22 cellular contexts compared by ENCODE assay signal in the genomic region with DNA sequence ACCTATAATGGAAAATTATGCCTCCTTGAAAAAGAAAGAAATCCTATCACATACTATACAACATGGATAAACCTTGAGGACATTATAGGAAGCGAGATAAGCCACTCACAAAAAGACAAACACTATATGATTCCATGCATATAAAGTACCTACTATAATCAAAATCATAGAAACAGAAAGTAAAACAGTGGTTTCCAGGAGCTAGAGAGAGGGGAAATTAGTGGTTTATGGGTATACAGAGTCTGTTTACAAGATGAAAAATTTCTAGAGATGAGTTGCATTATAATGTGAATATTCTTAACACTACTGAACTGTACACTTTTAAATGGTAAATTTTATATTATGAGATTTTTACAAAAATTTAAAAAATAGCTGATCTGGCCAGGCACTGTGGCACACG. TPM values are rescaled to one million over a fixed set of nuclear protein-coding genes. Genes with fewer than 3 reads are reported as not detected.
DNase-seq lines count a peak whose midpoint lies in the region; ATAC-seq and TF ChIP-seq lines count a peak whose summit lies in the region.
"Had no signal": no experiment of that assay in that cellular context is flagged by ENCODE, and none has a peak within 500 bp of the region (broad histone marks: within the 10 kb centered on the region; RNA-seq: fewer than 3 reads in every experiment).

No MANE protein-coding gene starts in this region.

- H3K36me3 ChIP-seq in DND-41 (ENCODE audit: insufficient read depth, low read length) (no peaks in the 10 kb centered on the region), MM.1S (replicated peaks; ENCODE audit: insufficient read depth, low read length) (no peaks in the 10 kb centered on the region)
- H3K36me3 ChIP-seq: BE2C, BLaER1 had no signal

- no peaks in the 10 kb centered on the region for H3K9me2 ChIP-seq in MM.1S (replicated peaks; ENCODE audit: insufficient read depth, low read length)

- H3K4me2 ChIP-seq in DND-41 (ENCODE audit: insufficient read depth, low read length) (no peak overlapping the region), MM.1S (ENCODE audit: low read depth, low read length) (no peak overlapping the region)
- H3K4me2 ChIP-seq: BLaER1 had no signal

- no peaks in the 10 kb centered on the region for H3K9me3 ChIP-seq in DND-41 (ENCODE audit: insufficient read depth, low read length, severe bottlenecking)
- no peaks in the 10 kb centered on the region for H3K9me3 ChIP-seq in MM.1S (replicated peaks; ENCODE audit: insufficient read depth, low read length)
- H3K9me3 ChIP-seq: BE2C had no signal

- H2AFZ ChIP-seq in DND-41 (ENCODE audit: low read depth, low read length) (no peak overlapping the region), MM.1S (ENCODE audit: low read length) (no peak overlapping the region)

- H4K20me1 ChIP-seq in DND-41 (ENCODE audit: insufficient read depth, low read length) (no peaks in the 10 kb centered on the region), MM.1S (ENCODE audit: insufficient read depth, low read length) (no peaks in the 10 kb centered on the region)
- H4K20me1 ChIP-seq: BLaER1 had no signal

- peaks cover 13 to 18% of the 10 kb centered on the region in 2 donors for H3K4me1 Mint-ChIP-seq in immature natural killer cell
- H3K4me1 Mint-ChIP-seq in naive B cell = peaks cover 6 to 12% (median 7%) of the 10 kb centered on the region in 3 donors
- no peaks in the 10 kb centered on the region for H3K4me1 Mint-ChIP-seq in activated CD8-positive, alpha-beta memory T cell treated with anti-CD3 and anti-CD28 coated beads, Interleukin-2, amount 10 ng/mL, durations not matched to agents 7 days and 5 days
- H3K4me1 Mint-ChIP-seq: CD14-positive monocyte; CD4-positive, alpha-beta memory T cell; CD4-positive, CD25-positive, alpha-beta regulatory T cell had no signal

- DNase-seq in DND-41 = no peak
- peak; percentile 36 for DNase-seq in MM.1S
- peak in 1 of 3 donors; percentile 3 for DNase-seq in immature natural killer cell
- DNase-seq in naive B cell = no peak
- no peak for DNase-seq in activated CD8-positive, alpha-beta memory T cell treated with anti-CD3 and anti-CD28 coated beads, Interleukin-2, amount 10 ng/mL, durations not matched to agents 7 days and 5 days
- DNase-seq in NCI-H2171 (lab: John Stamatoyannopoulos, UW) = no peak
- no peak for DNase-seq in nucleus accumbens (lab: John Stamatoyannopoulos, UW)
- DNase-seq: 8988T; ACHN; BE2C; C1 segment of cervical spinal cord; CD4-positive, alpha-beta memory T cell; CD4-positive, CD25-positive, alpha-beta regulatory T cell; CD8-positive, alpha-beta memory T cell; COR-L47; DMS 273 treated with DMSO at 0.1 percent for 48 hours; DMS153; DMS53; DMS79; GF-D8 had no signal

- H3K9ac ChIP-seq in DND-41 (ENCODE audit: low read depth, low read length) (no peak overlapping the region), MM.1S (ENCODE audit: low read length) (no peak overlapping the region)
- H3K9ac ChIP-seq: BLaER1 had no signal

- CTCF ChIA-PET in activated CD8-positive, alpha-beta memory T cell treated with anti-CD3 and anti-CD28 coated beads, Interleukin-2, amount 10 ng/mL, durations not matched to agents 7 days and 5 days (lab: Charles Lee) = no interaction called here

- ATAC-seq in DND-41 (ENCODE audit: insufficient read depth, low read depth) (0 out of 3 replicates have a peak, but pooled peaks have one; percentile 47), naive B cell (ENCODE audit: low read depth in 2 of 2) (peak; percentile 25 to 38)
- ATAC-seq in activated CD8-positive, alpha-beta memory T cell treated with anti-CD3 and anti-CD28 coated beads, Interleukin-2, amount 10 ng/mL, durations not matched to agents 7 days and 5 days = no peak

- peaks cover 0 to 5% (median 4%) of the 10 kb centered on the region in 3 donors for H3K36me3 Mint-ChIP-seq in immature natural killer cell
- H3K36me3 Mint-ChIP-seq in naive B cell = no peaks in the 10 kb centered on the region
- no peaks in the 10 kb centered on the region for H3K36me3 Mint-ChIP-seq in activated CD8-positive, alpha-beta memory T cell treated with anti-CD3 and anti-CD28 coated beads, Interleukin-2, amount 10 ng/mL, durations not matched to agents 7 days and 5 days
- H3K36me3 Mint-ChIP-seq: CD14-positive monocyte; CD4-positive, alpha-beta memory T cell; CD4-positive, CD25-positive, alpha-beta regulatory T cell had no signal

- H3K4me3 Mint-ChIP-seq in immature natural killer cell (peak overlapping the region in 4 of 5 donors; percentile 12 to 73 (median 54)), naive B cell (no peak overlapping the region)
- no peak overlapping the region for H3K4me3 Mint-ChIP-seq in activated CD8-positive, alpha-beta memory T cell treated with anti-CD3 and anti-CD28 coated beads, Interleukin-2, amount 10 ng/mL, durations not matched to agents 7 days and 5 days
- H3K4me3 Mint-ChIP-seq: CD14-positive monocyte; CD4-positive, alpha-beta memory T cell; CD4-positive, CD25-positive, alpha-beta regulatory T cell; CD8-positive, alpha-beta memory T cell had no signal

- no peaks in the 10 kb centered on the region for H3F3A ChIP-seq in MM.1S (ENCODE audit: insufficient read depth, low read length)

- no peaks in the 10 kb centered on the region for H3K27me3 ChIP-seq in DND-41 (ENCODE audit: insufficient read depth, low read length, poor library complexity)
- no peaks in the 10 kb centered on the region for H3K27me3 ChIP-seq in MM.1S (replicated peaks; ENCODE audit: insufficient read depth, low read length)
- H3K27me3 ChIP-seq: BE2C, BLaER1 had no signal

- H3K79me2 ChIP-seq in DND-41 (ENCODE audit: insufficient read depth, low read length) (no peaks in the 10 kb centered on the region), MM.1S (ENCODE audit: low read length) (no peaks in the 10 kb centered on the region)

- H3K27me3 Mint-ChIP-seq in immature natural killer cell (ENCODE audit: low read depth in 3 of 3) (peaks cover 2 to 5% (median 4%) of the 10 kb centered on the region in 3 donors), naive B cell (peaks cover 29 to 70% (median 51%) of the 10 kb centered on the region in 3 donors)
- no peaks in the 10 kb centered on the region for H3K27me3 Mint-ChIP-seq in activated CD8-positive, alpha-beta memory T cell treated with anti-CD3 and anti-CD28 coated beads, Interleukin-2, amount 10 ng/mL, durations not matched to agents 7 days and 5 days
- H3K27me3 Mint-ChIP-seq: CD4-positive, alpha-beta memory T cell; CD4-positive, CD25-positive, alpha-beta regulatory T cell; CD8-positive, alpha-beta memory T cell had no signal

- H3K27ac ChIP-seq in DND-41 (ENCODE audit: low read length) (no peak overlapping the region), MM.1S (ENCODE audit: low read length) (no peak overlapping the region)
- H3K27ac ChIP-seq: BLaER1 had no signal

- H3K27ac Mint-ChIP-seq in immature natural killer cell (peak overlapping the region in 1 of 6 donors; percentile 78), naive B cell (no peak overlapping the region)
- H3K27ac Mint-ChIP-seq in activated CD8-positive, alpha-beta memory T cell treated with anti-CD3 and anti-CD28 coated beads, Interleukin-2, amount 10 ng/mL, durations not matched to agents 7 days and 5 days = no peak overlapping the region
- H3K27ac Mint-ChIP-seq: CD14-positive monocyte; CD4-positive, alpha-beta memory T cell; CD4-positive, CD25-positive, alpha-beta regulatory T cell had no signal

- no peak overlapping the region for H3K4me3 ChIP-seq in DND-41 (ENCODE audit: low read depth in 1 of 2, low read length in 2 of 2)
- H3K4me3 ChIP-seq in MM.1S (ENCODE audit: low read length) = no peak overlapping the region
- H3K4me3 ChIP-seq: BLaER1 had no signal

- peaks cover 0 to 8% (median 5%) of the 10 kb centered on the region in 6 donors for H3K9me3 Mint-ChIP-seq in immature natural killer cell
- H3K9me3 Mint-ChIP-seq in naive B cell = peaks cover 4 to 21% (median 7%) of the 10 kb centered on the region in 7 donors
- peaks cover 5% of the 10 kb centered on the region for H3K9me3 Mint-ChIP-seq in activated CD8-positive, alpha-beta memory T cell treated with anti-CD3 and anti-CD28 coated beads, Interleukin-2, amount 10 ng/mL, durations not matched to agents 7 days and 5 days (ENCODE audit: low read depth)

- TF ChIP-seq CTCF in DND-41 (IDR thresholded peaks at IDR 0.05; ENCODE audit: borderline replicate concordance, extremely low read depth, low read length, poor library complexity, severe bottlenecking) (no peak), MM.1S (IDR thresholded peaks at IDR 0.05; ENCODE audit: low read length) (no peak)

- H3K4me1 ChIP-seq in DND-41 (ENCODE audit: insufficient read depth, low read length) = no peaks in the 10 kb centered on the region
- no peaks in the 10 kb centered on the region for H3K4me1 ChIP-seq in MM.1S (ENCODE audit: low read length)

RNA-seq across cellular contexts. Expression of a gene that starts 40.5 kb away (rescaled TPM):
- polyA plus RNA-seq in immature natural killer cell = 1 to 10 TPM in 1 of 3 donors, under 1 TPM in 2; 0.27 to 1.2 (median 0.74) TPM
- polyA plus RNA-seq in naive B cell (ENCODE audit: low read depth in 6 of 6) = 1 to 10 TPM; 1.4 to 3.0 (median 1.9) TPM
- under 1 TPM in 1 of 2 experiments, not detected in 1; 0.61 TPM for total RNA-seq in activated CD8-positive, alpha-beta memory T cell treated with anti-CD3 and anti-CD28 coated beads, Interleukin-2, amount 10 ng/mL, durations not matched to agents 7 days and 5 days
- total RNA-seq: CD4-positive, alpha-beta memory T cell; CD4-positive, CD25-positive, alpha-beta regulatory T cell had no signal
- polyA plus RNA-seq: CD14-positive monocyte; CD4-positive, alpha-beta memory T cell; CD4-positive, CD25-positive, alpha-beta regulatory T cell had no signal

Comparison
In these comparisons a context has a peak if more than half of its experiments do, and no peak if none do; other contexts are left out.
1. H3K4me3 Mint-ChIP-seq: peak in immature natural killer cell (4 of 5); none in naive B cell (0 of 8) and activated CD8-positive, alpha-beta memory T cell treated with anti-CD3 and anti-CD28 coated beads, Interleukin-2, amount 10 ng/mL, durations not matched to agents 7 days and 5 days (single experiment).